In the genomic region with DNA sequence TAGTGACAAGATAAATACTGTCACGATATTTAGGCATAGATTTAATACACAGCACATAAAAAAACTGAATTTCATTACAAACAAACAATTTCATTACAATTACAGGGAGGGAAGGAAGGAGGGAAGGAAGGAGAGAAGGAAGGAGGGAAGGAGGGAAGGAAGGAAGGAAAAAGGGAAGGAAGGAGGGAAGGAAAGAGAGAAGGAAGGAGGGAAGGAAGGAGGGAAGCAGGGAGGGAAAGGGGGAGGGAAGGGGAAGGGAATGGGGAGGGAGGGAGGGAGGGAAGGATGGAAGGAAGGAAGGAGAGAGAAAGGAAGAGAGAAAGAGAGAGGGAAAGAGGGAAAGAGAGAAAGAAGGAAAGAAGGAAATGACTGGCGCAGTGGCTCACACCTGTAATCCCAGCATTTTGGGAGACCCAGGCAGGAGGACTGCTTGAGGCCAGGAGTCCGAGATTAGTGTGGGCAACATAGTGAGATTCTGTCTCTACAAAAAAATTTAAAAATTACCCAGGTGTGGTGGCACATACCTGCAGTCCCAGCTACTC, we compare ENCODE assay signal across 36 cellular contexts.
DNase-seq lines count a peak whose midpoint lies in the region; ATAC-seq, FAIRE-seq and TF ChIP-seq lines count a peak whose summit lies in the region.
"Had no signal": no experiment of that assay in that cellular context is flagged by ENCODE, and none has a peak within 500 bp of the region (broad histone marks: within the 10 kb centered on the region; RNA-seq: fewer than 3 reads in every experiment).

No MANE protein-coding gene starts in this region.

- WGBS in HepG2 (ENCODE audit: low lambda C conversion rate), result 97% methylated on average over 3 of the region's 3 CpGs
- WGBS in right lobe of liver (ENCODE audit: insufficient coverage, low coverage, low lambda C conversion rate, missing lambda C conversion rate), result 95% methylated on average over 3 of the region's 3 CpGs
- 58% methylated on average over 2 of the region's 3 CpGs for WGBS in K562 (ENCODE audit: insufficient coverage, low coverage, missing lambda C conversion rate)

- intact Hi-C loops in HepG2 (cut with micrococcal nuclease; ENCODE audit: unreplicated experiment) (no loop called here), right lobe of liver (cut with DNase I) (no loop called here), K562 (cut with micrococcal nuclease) (no loop called here)

- peaks cover 13% of the 10 kb centered on the region for H3K4me1 ChIP-seq in HepG2 (ENCODE audit: insufficient read depth, low read length)
- peaks cover 0 to 4% (median 0%) of the 10 kb centered on the region in 4 donors for H3K4me1 ChIP-seq in right lobe of liver
- H3K4me1 ChIP-seq in HEK293 (ENCODE audit: control insufficient read depth, insufficient read depth, low read length), result no peaks in the 10 kb centered on the region; the same call in 1 of the 2 replicates
- H3K4me1 ChIP-seq in K562 (replicated peaks in 1 of 2; ENCODE audit: control insufficient read depth in 2 of 2, insufficient read depth in 2 of 2, low read length in 2 of 2), result no peaks in the 10 kb centered on the region; a peak in 1 of 5 replicates
- H3K4me1 ChIP-seq in GM23338 (ENCODE audit: insufficient read depth), result no peaks in the 10 kb centered on the region
- H3K4me1 ChIP-seq: A549, BE2C, BLaER1, Caco-2 had no signal

- H2AFZ ChIP-seq in HepG2 (ENCODE audit: low read length) (no peak overlapping the region), K562 (ENCODE audit: low read depth, low read length) (no peak overlapping the region), GM23338 (no peak overlapping the region)

- H3K9ac ChIP-seq in HepG2 (ENCODE audit: insufficient read depth, low read depth, low read length) (no peak overlapping the region), K562 (ENCODE audit: insufficient read depth in 1 of 2, low read depth in 2 of 2, low read length in 2 of 2) (no peak overlapping the region)
- H3K9ac ChIP-seq: BLaER1; BLaER1 treated with 17β-estradiol and CSF1 and Interleukin-3, amounts not matched to agents 10 nM and 100 nM had no signal

- DNase-seq in HepG2 (ENCODE audit: low spot score) (no peak), right lobe of liver (no peak), GM12892 (ENCODE audit: insufficient read length) (no peak), K562 (ENCODE audit: extremely low read depth in 1 of 4, low spot score in 3 of 4) (no peak), left lobe of liver (ENCODE audit: low spot score) (no peak), GM23338 (ENCODE audit: low spot score) (no peak)
- DNase-seq in activated CD8-positive, alpha-beta memory T cell treated with anti-CD3 and anti-CD28 coated beads, Interleukin-2, amount 10 ng/mL, durations not matched to agents 7 days and 5 days, result no peak
- DNase-seq: 8988T; ACHN; AML-193; BE2C; C1 segment of cervical spinal cord; Caco-2; Calu3; CD4-positive, alpha-beta memory T cell; CD4-positive, alpha-beta T cell; CD4-positive, CD25-positive, alpha-beta regulatory T cell; CD8-positive, alpha-beta memory T cell; CD8-positive, alpha-beta T cell; COR-L47; DMS 273 treated with DMSO at 0.1 percent for 48 hours; DMS153; DMS53; DMS79; DMS79 treated with DMSO at 0.1 percent for 48 hours; DND-41; EL had no signal

- no peaks in the 10 kb centered on the region for H4K20me1 ChIP-seq in HepG2 (ENCODE audit: insufficient read depth, low read length)
- H4K20me1 ChIP-seq in K562 (replicated peaks; ENCODE audit: control insufficient read depth, insufficient read depth, low read length), result no peaks in the 10 kb centered on the region
- H4K20me1 ChIP-seq in GM23338 (replicated peaks; ENCODE audit: insufficient read depth), result peaks cover 9% of the 10 kb centered on the region

- TF ChIP-seq RAD21 in HepG2 (CRISPR knock-in tag; IDR thresholded peaks at IDR 0.05) (no peak), K562 (CRISPR knock-in tag; conservative IDR thresholded peaks at IDR 0.05 in 1 of 2, IDR thresholded peaks at IDR 0.05 in 1 of 2) (no peak)

- H3K9me3 ChIP-seq in HepG2 (ENCODE audit: low read length) (no peaks in the 10 kb centered on the region), right lobe of liver (no peaks in the 10 kb centered on the region), HEK293 (ENCODE audit: control insufficient read depth, insufficient read depth, low read depth, low read length) (no peaks in the 10 kb centered on the region), K562 (replicated peaks; ENCODE audit: control insufficient read depth, insufficient read depth, low read depth, low read length) (no peaks in the 10 kb centered on the region)
- H3K9me3 ChIP-seq: BE2C, Caco-2 had no signal

- no peaks in the 10 kb centered on the region for H3F3A ChIP-seq in GM23338 (replicated peaks; ENCODE audit: low read depth)

- H3K27ac Mint-ChIP-seq in activated CD8-positive, alpha-beta memory T cell treated with anti-CD3 and anti-CD28 coated beads, Interleukin-2, amount 10 ng/mL, durations not matched to agents 7 days and 5 days, result no peak overlapping the region
- no peak overlapping the region for H3K27ac Mint-ChIP-seq in GM23338
- H3K27ac Mint-ChIP-seq: B cell; CD4-positive, alpha-beta T cell; CD4-positive, CD25-positive, alpha-beta regulatory T cell; CD8-positive, alpha-beta T cell had no signal

- CTCF ChIA-PET in HepG2 (lab: Yijun Ruan, JAX; ENCODE audit: low intra/inter-chr PET ratio, low total read pairs), result no interaction called here
- CTCF ChIA-PET in HEK293 (lab: Yijun Ruan, JAX), result interaction anchor here (0.7 kb wide), 1 partner anchor 213 kb away, joined by 5 read pairs; no protein-coding TSS in a partner anchor
- CTCF ChIA-PET in K562 (lab: Yijun Ruan, JAX; ENCODE audit: low intra/inter-chr PET ratio), result no interaction called here
- CTCF ChIA-PET in activated CD8-positive, alpha-beta memory T cell treated with anti-CD3 and anti-CD28 coated beads, Interleukin-2, amount 10 ng/mL, durations not matched to agents 7 days and 5 days (lab: Charles Lee), result interaction anchor here (1.0 kb wide), 1 partner anchor 13 kb away, joined by 3 read pairs; no protein-coding TSS in a partner anchor

- ATAC-seq in HepG2 (no peak), right lobe of liver (no peak), K562 (no peak), left lobe of liver (no peak), GM23338 (no peak)
- ATAC-seq in activated CD8-positive, alpha-beta memory T cell treated with anti-CD3 and anti-CD28 coated beads, Interleukin-2, amount 10 ng/mL, durations not matched to agents 7 days and 5 days, result no peak
- ATAC-seq: A549; CD8-positive, alpha-beta T cell had no signal

- TF ChIP-seq CTCF in HepG2 (CRISPR knock-in tag; IDR thresholded peaks at IDR 0.05) (no peak), right lobe of liver (IDR thresholded peaks at IDR 0.05) (no peak), HEK293 (tag by site-specific recombination; IDR thresholded peaks at IDR 0.05) (no peak), K562 (IDR thresholded peaks at IDR 0.05 in 2 of 3, conservative IDR thresholded peaks at IDR 0.05 in 1 of 3; ENCODE audit: insufficient read depth in 2 of 3, low read depth in 1 of 3, low read length in 3 of 3) (no peak), GM23338 (conservative IDR thresholded peaks at IDR 0.05; ENCODE audit: low read depth in 2 of 2) (no peak)

- H3K27me3 Mint-ChIP-seq in activated CD8-positive, alpha-beta memory T cell treated with anti-CD3 and anti-CD28 coated beads, Interleukin-2, amount 10 ng/mL, durations not matched to agents 7 days and 5 days, result no peaks in the 10 kb centered on the region
- H3K27me3 Mint-ChIP-seq in GM23338 (ENCODE audit: insufficient read depth, low read depth, poor library complexity), result peaks cover 2% of the 10 kb centered on the region
- H3K27me3 Mint-ChIP-seq: B cell; CD4-positive, alpha-beta memory T cell; CD4-positive, alpha-beta T cell; CD4-positive, CD25-positive, alpha-beta regulatory T cell; CD8-positive, alpha-beta memory T cell had no signal

- H3K9me1 ChIP-seq in K562 (ENCODE audit: control insufficient read depth, insufficient read depth, low read length), result no peaks in the 10 kb centered on the region

- BruUV-seq in HepG2 (replicated peaks; lab: Mats Ljungman, UMichigan) (no TSS peak), K562 (replicated peaks; lab: Mats Ljungman, UMichigan) (no TSS peak)

- H3K4me2 ChIP-seq in HepG2 (ENCODE audit: low read depth, low read length), result no peak overlapping the region
- H3K4me2 ChIP-seq in K562 (ENCODE audit: insufficient read depth, low read length), result no peak overlapping the region
- H3K4me2 ChIP-seq in GM23338, result no peak overlapping the region
- H3K4me2 ChIP-seq: A549; BLaER1; BLaER1 treated with 17β-estradiol and CSF1 and Interleukin-3, amounts not matched to agents 10 nM and 100 nM had no signal

- no peaks in the 10 kb centered on the region for H3K9me2 ChIP-seq in GM23338 (ENCODE audit: insufficient read depth)

- H3K4me3 Mint-ChIP-seq in activated CD8-positive, alpha-beta memory T cell treated with anti-CD3 and anti-CD28 coated beads, Interleukin-2, amount 10 ng/mL, durations not matched to agents 7 days and 5 days, result no peak overlapping the region
- no peak overlapping the region for H3K4me3 Mint-ChIP-seq in GM23338
- H3K4me3 Mint-ChIP-seq: B cell; CD14-positive monocyte; CD4-positive, alpha-beta T cell; CD8-positive, alpha-beta T cell had no signal

- no peaks in the 10 kb centered on the region for H3K27me3 ChIP-seq in HepG2 (ENCODE audit: control insufficient read depth in 1 of 2, insufficient read depth in 2 of 2, low read length in 2 of 2)
- no peaks in the 10 kb centered on the region for H3K27me3 ChIP-seq in right lobe of liver
- no peaks in the 10 kb centered on the region for H3K27me3 ChIP-seq in K562 (ENCODE audit: control insufficient read depth in 2 of 2, insufficient read depth in 2 of 2, low read length in 2 of 2)
- H3K27me3 ChIP-seq in GM23338 (ENCODE audit: insufficient read depth), result no peaks in the 10 kb centered on the region
- H3K27me3 ChIP-seq: BE2C; BLaER1; BLaER1 treated with 17β-estradiol and CSF1 and Interleukin-3, amounts not matched to agents 10 nM and 100 nM had no signal

- H3K4me3 ChIP-seq in HepG2 (replicated peaks in 1 of 3; ENCODE audit: insufficient read depth in 1 of 3, low read depth in 2 of 3, low read length in 3 of 3) (no peak overlapping the region), right lobe of liver (no peak overlapping the region), HEK293 (ENCODE audit: low read depth, low read length) (no peak overlapping the region), K562 (no peak overlapping the region), GM23338 (no peak overlapping the region)
- H3K4me3 ChIP-seq: A549; BLaER1; BLaER1 treated with 17β-estradiol and CSF1 and Interleukin-3, amounts not matched to agents 10 nM and 100 nM had no signal

- H3K36me3 ChIP-seq in HepG2 (replicated peaks in 1 of 2; ENCODE audit: control insufficient read depth in 1 of 2, insufficient read depth in 2 of 2, low read length in 2 of 2), result no peaks in the 10 kb centered on the region
- no peaks in the 10 kb centered on the region for H3K36me3 ChIP-seq in right lobe of liver
- no peaks in the 10 kb centered on the region for H3K36me3 ChIP-seq in HEK293 (ENCODE audit: control insufficient read depth in 2 of 2, insufficient read depth in 1 of 2, low read length in 2 of 2)
- no peaks in the 10 kb centered on the region for H3K36me3 ChIP-seq in K562 (ENCODE audit: control insufficient read depth, insufficient read depth, low read length)
- no peaks in the 10 kb centered on the region for H3K36me3 ChIP-seq in GM23338 (ENCODE audit: insufficient read depth)
- H3K36me3 ChIP-seq: BE2C had no signal

- TF ChIP-seq POLR2A in HepG2 (IDR thresholded peaks at IDR 0.05; ENCODE audit: insufficient read depth in 1 of 2, low read depth in 2 of 2, low read length in 2 of 2) (no peak), right lobe of liver (IDR thresholded peaks at IDR 0.05) (no peak), GM12892 (IDR thresholded peaks at IDR 0.05; ENCODE audit: low read depth, low read length) (no peak), K562 (conservative IDR thresholded peaks at IDR 0.05) (no peak)

- peaks cover 9% of the 10 kb centered on the region for H3K9me3 Mint-ChIP-seq in activated CD8-positive, alpha-beta memory T cell treated with anti-CD3 and anti-CD28 coated beads, Interleukin-2, amount 10 ng/mL, durations not matched to agents 7 days and 5 days (ENCODE audit: low read depth)
- no peaks in the 10 kb centered on the region for H3K9me3 Mint-ChIP-seq in GM23338
- H3K9me3 Mint-ChIP-seq: CD4-positive, alpha-beta T cell had no signal

- TF ChIP-seq EP300 in HepG2 (IDR thresholded peaks at IDR 0.05; ENCODE audit: low read depth in 2 of 2, low read length in 2 of 2), result no peak
- TF ChIP-seq EP300 in HepG2 (CRISPR knock-in tag; IDR thresholded peaks at IDR 0.05; ENCODE audit: borderline replicate concordance), result no peak
- no peak for TF ChIP-seq EP300 in K562 (IDR thresholded peaks at IDR 0.05; ENCODE audit: low read length)

- H3K79me2 ChIP-seq in HepG2 (ENCODE audit: insufficient read depth, low read length), result peaks cover 36% of the 10 kb centered on the region
- 0 out of 3 replicates have a peak, but pooled peaks cover 6% of the 10 kb centered on the region for H3K79me2 ChIP-seq in K562 (ENCODE audit: control insufficient read depth, insufficient read depth, low read length)
- peaks cover 87% of the 10 kb centered on the region for H3K79me2 ChIP-seq in GM23338 (replicated peaks; ENCODE audit: insufficient read depth)

- in situ Hi-C loops in HepG2 (cut with HindIII; ENCODE audit: extremely low pct_ligation_motif_present, low pct_unique_long_range_greater_than_20kb) (no loop called here), K562 (cut with MboI) (no loop called here)

- POLR2A ChIA-PET in HepG2 (lab: Yijun Ruan, JAX), result no interaction called here
- POLR2A ChIA-PET in HEK293 (lab: Yijun Ruan, JAX), result interaction anchor here (0.8 kb wide), 1 partner anchor 54 kb away, joined by 5 read pairs; no protein-coding TSS in a partner anchor
- POLR2A ChIA-PET in K562 (lab: Yijun Ruan, JAX), result interaction anchor here (1.9 kb wide), 1 partner anchor 9 kb away, joined by 5 read pairs; no protein-coding TSS in a partner anchor

- peaks cover 2% of the 10 kb centered on the region for H3K4me1 Mint-ChIP-seq in activated CD8-positive, alpha-beta memory T cell treated with anti-CD3 and anti-CD28 coated beads, Interleukin-2, amount 10 ng/mL, durations not matched to agents 7 days and 5 days
- H3K4me1 Mint-ChIP-seq in GM23338, result peaks cover 2% of the 10 kb centered on the region; the same call in 1 of the 3 replicates

- H3K36me3 Mint-ChIP-seq in activated CD8-positive, alpha-beta memory T cell treated with anti-CD3 and anti-CD28 coated beads, Interleukin-2, amount 10 ng/mL, durations not matched to agents 7 days and 5 days, result peaks cover 41% of the 10 kb centered on the region
- no peaks in the 10 kb centered on the region for H3K36me3 Mint-ChIP-seq in GM23338 (ENCODE audit: low read depth)
- H3K36me3 Mint-ChIP-seq: CD14-positive monocyte had no signal

- no peak for FAIRE-seq in HepG2 (lab: Jason Lieb, UNC)
- FAIRE-seq in GM12892 (lab: Jason Lieb, UNC), result peak; percentile 9
- no peak for FAIRE-seq in K562 (lab: Jason Lieb, UNC)
- FAIRE-seq: A549, D721Med had no signal

- no peak overlapping the region for H3K27ac ChIP-seq in HepG2 (ENCODE audit: extremely low read length, insufficient read depth, low read length)
- H3K27ac ChIP-seq in right lobe of liver, result no peak overlapping the region
- H3K27ac ChIP-seq in HEK293 (ENCODE audit: extremely low read depth, low read depth, low read length), result no peak overlapping the region
- no peak overlapping the region for H3K27ac ChIP-seq in K562 (ENCODE audit: extremely low read depth, low read depth, low read length)
- no peak overlapping the region for H3K27ac ChIP-seq in GM23338 (ENCODE audit: low read depth)
- H3K27ac ChIP-seq: 22Rv1; A549; BLaER1; BLaER1 treated with 17β-estradiol and CSF1 and Interleukin-3, amounts not matched to agents 10 nM and 100 nM; C4-2B had no signal

Comparison
In these comparisons a context has a peak if more than half of its experiments do, and no peak if none do; other contexts are left out.
1. CTCF ChIA-PET loops: an anchor here in HEK293 (0.7 kb wide) and activated CD8-positive, alpha-beta memory T cell treated with anti-CD3 and anti-CD28 coated beads, Interleukin-2, amount 10 ng/mL, durations not matched to agents 7 days and 5 days (1.0 kb wide); none called in HepG2 and K562.